In genomic region chr17:70365098-70365583, GRCh38 we compare ENCODE assay signal across 11 cellular contexts.
DNase-seq lines count a peak whose midpoint lies in the region; ATAC-seq and TF ChIP-seq lines count a peak whose summit lies in the region.
"Had no signal": no experiment of that assay in that cellular context is flagged by ENCODE, and none has a peak within 500 bp of the region (broad histone marks: within the 10 kb centered on the region; RNA-seq: fewer than 3 reads in every experiment).

No MANE protein-coding gene starts in this region.

- H3K36me3 Mint-ChIP-seq in neural crest cell (ENCODE audit: low read depth) = no peaks in the 10 kb centered on the region
- H3K36me3 Mint-ChIP-seq in activated CD4-positive, alpha-beta memory T cell treated with anti-CD3 and anti-CD28 coated beads for 36 hours = no peaks in the 10 kb centered on the region
- no peaks in the 10 kb centered on the region for H3K36me3 Mint-ChIP-seq in CD8-positive, alpha-beta memory T cell

- no peak overlapping the region for H3K4me3 Mint-ChIP-seq in neural crest cell
- H3K4me3 Mint-ChIP-seq in activated CD4-positive, alpha-beta memory T cell treated with anti-CD3 and anti-CD28 coated beads for 36 hours = no peak overlapping the region
- H3K4me3 Mint-ChIP-seq in CD8-positive, alpha-beta memory T cell = no peak overlapping the region
- H3K4me3 Mint-ChIP-seq: activated CD8-positive, alpha-beta T cell treated with anti-CD3 and anti-CD28 coated beads, Interleukin-2, amount 10 ng/mL, durations not matched to agents 7 days and 5 days; H9; stimulated activated naive CD8-positive, alpha-beta T cell treated with anti-CD3 and anti-CD28 coated beads, Interleukin-15, Interleukin-2, amounts not matched to agents 100 ng/mL and 50 ng/mL, for 24 hours had no signal

- ATAC-seq in GM18858 (IDR thresholded peaks at IDR 0.05; ENCODE audit: unreplicated experiment) (peak; percentile 86), HG02884 (IDR thresholded peaks at IDR 0.05; ENCODE audit: unreplicated experiment) (peak; percentile 93)
- ATAC-seq: activated CD8-positive, alpha-beta T cell treated with anti-CD3 and anti-CD28 coated beads, Interleukin-2, amount 10 ng/mL, durations not matched to agents 7 days and 5 days had no signal

- no peaks in the 10 kb centered on the region for H3K9me3 Mint-ChIP-seq in neural crest cell
- H3K9me3 Mint-ChIP-seq in activated CD4-positive, alpha-beta memory T cell treated with anti-CD3 and anti-CD28 coated beads for 36 hours = peaks cover 2% of the 10 kb centered on the region
- peaks cover 0 to 9% (median 3%) of the 10 kb centered on the region in 5 donors for H3K9me3 Mint-ChIP-seq in CD8-positive, alpha-beta memory T cell
- H3K9me3 Mint-ChIP-seq: stimulated activated naive CD8-positive, alpha-beta T cell treated with anti-CD3 and anti-CD28 coated beads, Interleukin-15, Interleukin-2, amounts not matched to agents 100 ng/mL and 50 ng/mL, for 24 hours had no signal

- peak overlapping the region; percentile 88 for H3K27ac Mint-ChIP-seq in neural crest cell (ENCODE audit: unreplicated experiment)
- no peak overlapping the region for H3K27ac Mint-ChIP-seq in activated CD4-positive, alpha-beta memory T cell treated with anti-CD3 and anti-CD28 coated beads for 36 hours
- no peak overlapping the region for H3K27ac Mint-ChIP-seq in CD8-positive, alpha-beta memory T cell
- H3K27ac Mint-ChIP-seq: activated CD8-positive, alpha-beta T cell treated with anti-CD3 and anti-CD28 coated beads, Interleukin-2, amount 10 ng/mL, durations not matched to agents 7 days and 5 days; stimulated activated naive CD8-positive, alpha-beta T cell treated with anti-CD3 and anti-CD28 coated beads, Interleukin-15, Interleukin-2, amounts not matched to agents 100 ng/mL and 50 ng/mL, for 24 hours had no signal

- no peaks in the 10 kb centered on the region for H3K27me3 Mint-ChIP-seq in neural crest cell (ENCODE audit: low read depth)
- no peaks in the 10 kb centered on the region for H3K27me3 Mint-ChIP-seq in activated CD4-positive, alpha-beta memory T cell treated with anti-CD3 and anti-CD28 coated beads for 36 hours
- peaks cover 0 to 3% of the 10 kb centered on the region in 2 donors for H3K27me3 Mint-ChIP-seq in CD8-positive, alpha-beta memory T cell

- CTCF ChIA-PET in activated CD4-positive, alpha-beta memory T cell treated with anti-CD3 and anti-CD28 coated beads for 36 hours (lab: Charles Lee) = interaction anchor here (0.6 kb wide), 1 partner anchor 114 kb away, joined by 4 read pairs; no protein-coding TSS in a partner anchor
- CTCF ChIA-PET in CD8-positive, alpha-beta memory T cell (lab: Charles Lee) = no interaction called here

- DNase-seq in SKM-1 (lab: John Stamatoyannopoulos, UW; ENCODE audit: unreplicated experiment) (peak; percentile 17), neural crest cell (ENCODE audit: low read depth, low spot score) (no peak), NCI-H2081 (lab: John Stamatoyannopoulos, UW) (no peak), NCI-H2107 (lab: John Stamatoyannopoulos, UW) (no peak)
- no peak for DNase-seq in activated CD4-positive, alpha-beta memory T cell treated with anti-CD3 and anti-CD28 coated beads for 36 hours
- DNase-seq in CD8-positive, alpha-beta memory T cell = no peak
- DNase-seq: activated CD8-positive, alpha-beta T cell treated with anti-CD3 and anti-CD28 coated beads, Interleukin-2, amount 10 ng/mL, durations not matched to agents 7 days and 5 days; H9 had no signal

- no peaks in the 10 kb centered on the region for H3K4me1 ChIP-seq in CD8-positive, alpha-beta memory T cell (ENCODE audit: insufficient read depth, low read length)

- H3K4me1 Mint-ChIP-seq in neural crest cell = peaks cover 20% of the 10 kb centered on the region
- no peaks in the 10 kb centered on the region for H3K4me1 Mint-ChIP-seq in activated CD4-positive, alpha-beta memory T cell treated with anti-CD3 and anti-CD28 coated beads for 36 hours (ENCODE audit: low read depth)
- H3K4me1 Mint-ChIP-seq in CD8-positive, alpha-beta memory T cell = no peaks in the 10 kb centered on the region

- intact Hi-C loops in activated CD4-positive, alpha-beta memory T cell treated with anti-CD3 and anti-CD28 coated beads for 36 hours (cut with micrococcal nuclease) = no loop called here

- no peak overlapping the region for H3K4me3 ChIP-seq in CD8-positive, alpha-beta memory T cell (ENCODE audit: low read length)

- H3K9me3 ChIP-seq in CD8-positive, alpha-beta memory T cell (ENCODE audit: low read length) = no peaks in the 10 kb centered on the region

- H3K27me3 ChIP-seq in CD8-positive, alpha-beta memory T cell (ENCODE audit: insufficient read depth, low read length, poor library complexity, severe bottlenecking) = no peaks in the 10 kb centered on the region

- H3K27ac ChIP-seq in CD8-positive, alpha-beta memory T cell (ENCODE audit: low read depth, low read length) = no peak overlapping the region

- POLR2A ChIA-PET in activated CD4-positive, alpha-beta memory T cell treated with anti-CD3 and anti-CD28 coated beads for 36 hours (lab: Charles Lee) = no interaction called here
- POLR2A ChIA-PET in CD8-positive, alpha-beta memory T cell (lab: Charles Lee) = no interaction called here

- TF ChIP-seq CTCF in neural crest cell (conservative IDR thresholded peaks at IDR 0.05) = no peak

- no peaks in the 10 kb centered on the region for H3K36me3 ChIP-seq in CD8-positive, alpha-beta memory T cell (ENCODE audit: insufficient read depth, low read length)
